Comparison of ENCODE assay signal across 16 cellular contexts in genomic region chr7:129170373-129171021, GRCh38. TPM values are rescaled to one million over a fixed set of nuclear protein-coding genes. Genes with fewer than 3 reads are reported as not detected.
A peak's percentile ranks its signal among the peaks of the same experiment; 100 is the strongest.
DNase-seq lines count a peak whose midpoint lies in the region; ATAC-seq, FAIRE-seq and TF ChIP-seq lines count a peak whose summit lies in the region.
"Had no signal": no experiment of that assay in that cellular context is flagged by ENCODE, and none has a peak within 500 bp of the region (broad histone marks: within the 10 kb centered on the region; RNA-seq: fewer than 3 reads in every experiment).

No MANE protein-coding gene starts in this region.

- peaks cover 0 to 5% (median 0%) of the 10 kb centered on the region in 8 donors for H3K9me3 Mint-ChIP-seq in CD4-positive, alpha-beta memory T cell
- no peaks in the 10 kb centered on the region for H3K9me3 Mint-ChIP-seq in GM23338
- H3K9me3 Mint-ChIP-seq in nephron = no peaks in the 10 kb centered on the region

- H3K9ac ChIP-seq in K562 (ENCODE audit: insufficient read depth in 1 of 2, low read depth in 2 of 2, low read length in 2 of 2) = no peak overlapping the region
- H3K9ac ChIP-seq: SK-N-SH had no signal

- no TSS peak for BruUV-seq in K562 (replicated peaks; lab: Mats Ljungman, UMichigan)

- peaks cover 2 to 14% (median 7%) of the 10 kb centered on the region in 4 donors for H3K4me1 Mint-ChIP-seq in CD4-positive, alpha-beta memory T cell
- H3K4me1 Mint-ChIP-seq in GM23338 (peaks cover 42% of the 10 kb centered on the region), nephron (peaks cover 33% of the 10 kb centered on the region)

- H3K27ac Mint-ChIP-seq in CD4-positive, alpha-beta memory T cell = no peak overlapping the region
- H3K27ac Mint-ChIP-seq in GM23338 = peak overlapping the region; percentile 93
- peak overlapping the region; percentile 75 to 97 (median 92) for H3K27ac Mint-ChIP-seq in nephron

- no peak for FAIRE-seq in K562 (lab: Jason Lieb, UNC)
- FAIRE-seq: bronchial epithelial cell, H54 had no signal

- peak overlapping the region; percentile 90 for H3K4me2 ChIP-seq in GM23338
- H3K4me2 ChIP-seq in K562 (ENCODE audit: insufficient read depth, low read length) = no peak overlapping the region
- H3K4me2 ChIP-seq: PC-9, SK-N-SH had no signal

- no peak overlapping the region for H3K27ac ChIP-seq in CD4-positive, alpha-beta memory T cell (ENCODE audit: low read depth, low read length)
- H3K27ac ChIP-seq in GM23338 (ENCODE audit: low read depth) (peak overlapping the region; percentile 93), K562 (ENCODE audit: extremely low read depth, low read depth, low read length) (no peak overlapping the region), esophagus squamous epithelium (no peak overlapping the region)
- H3K27ac ChIP-seq: PC-9, psoas muscle had no signal

- CTCF ChIA-PET in CD4-positive, alpha-beta memory T cell (lab: Charles Lee; ENCODE audit: partially characterized antibody) = no interaction called here
- CTCF ChIA-PET in K562 (lab: Yijun Ruan, JAX; ENCODE audit: low intra/inter-chr PET ratio) = no interaction called here

- TF ChIP-seq POLR2A in K562 (conservative IDR thresholded peaks at IDR 0.05) (no peak), esophagus squamous epithelium (IDR thresholded peaks at IDR 0.05) (no peak)

- H3K79me2 ChIP-seq in GM23338 (replicated peaks; ENCODE audit: insufficient read depth) (no peaks in the 10 kb centered on the region), K562 (ENCODE audit: control insufficient read depth, insufficient read depth, low read length) (no peaks in the 10 kb centered on the region)

- intact Hi-C loops in CD4-positive, alpha-beta memory T cell (cut with micrococcal nuclease) = no loop called here
- intact Hi-C loops in K562 (cut with micrococcal nuclease) (no loop called here), esophagus squamous epithelium (cut with DNase I) (no loop called here)

- peaks cover 9% of the 10 kb centered on the region for H3K4me1 ChIP-seq in CD4-positive, alpha-beta memory T cell (ENCODE audit: insufficient read depth, low read length)
- H3K4me1 ChIP-seq in GM23338 (ENCODE audit: insufficient read depth) (peaks cover 19% of the 10 kb centered on the region), K562 (replicated peaks in 1 of 2; ENCODE audit: control insufficient read depth in 2 of 2, insufficient read depth in 2 of 2, low read length in 2 of 2) (peaks cover 6 to 10% of the 10 kb centered on the region in 2 experiments; a peak in 4 of 5 replicates), esophagus squamous epithelium (peaks cover 0 to 22% (median 6%) of the 10 kb centered on the region in 3 donors)
- H3K4me1 ChIP-seq: BE2C, psoas muscle had no signal

- TF ChIP-seq RAD21 in K562 (CRISPR knock-in tag; conservative IDR thresholded peaks at IDR 0.05 in 1 of 2, IDR thresholded peaks at IDR 0.05 in 1 of 2) = no peak

- no peaks in the 10 kb centered on the region for H3K9me1 ChIP-seq in K562 (ENCODE audit: control insufficient read depth, insufficient read depth, low read length)

- H3K27me3 Mint-ChIP-seq in CD4-positive, alpha-beta memory T cell = peaks cover 0 to 17% of the 10 kb centered on the region in 2 donors
- H3K27me3 Mint-ChIP-seq in GM23338 (ENCODE audit: insufficient read depth, low read depth, poor library complexity) (peaks cover 16% of the 10 kb centered on the region), nephron (ENCODE audit: low read depth) (peaks cover 9% of the 10 kb centered on the region)

- no peak for TF ChIP-seq EP300 in K562 (IDR thresholded peaks at IDR 0.05; ENCODE audit: low read length)

- no peaks in the 10 kb centered on the region for H3K9me2 ChIP-seq in GM23338 (ENCODE audit: insufficient read depth)
- H3K9me2 ChIP-seq: SK-N-SH had no signal

- POLR2A ChIA-PET in CD4-positive, alpha-beta memory T cell (lab: Charles Lee; ENCODE audit: partially characterized antibody) = no interaction called here
- POLR2A ChIA-PET in K562 (lab: Yijun Ruan, JAX) = interaction anchor here (0.9 kb wide), 1 partner anchor 22 kb away, joined by 3 read pairs; no protein-coding TSS in a partner anchor

- no peak for TF ChIP-seq CTCF in GM23338 (conservative IDR thresholded peaks at IDR 0.05; ENCODE audit: low read depth in 2 of 2)
- no peak for TF ChIP-seq CTCF in K562 (IDR thresholded peaks at IDR 0.05 in 2 of 3, conservative IDR thresholded peaks at IDR 0.05 in 1 of 3; ENCODE audit: insufficient read depth in 2 of 3, low read depth in 1 of 3, low read length in 3 of 3)
- no peak for TF ChIP-seq CTCF in nephron (IDR thresholded peaks at IDR 0.05; ENCODE audit: unreplicated experiment in 3 of 3)
- TF ChIP-seq CTCF in esophagus squamous epithelium (IDR thresholded peaks at IDR 0.05) = no peak

- no peaks in the 10 kb centered on the region for H3K27me3 ChIP-seq in CD4-positive, alpha-beta memory T cell (ENCODE audit: insufficient read depth, low read length)
- H3K27me3 ChIP-seq in GM23338 (ENCODE audit: insufficient read depth) = no peaks in the 10 kb centered on the region
- H3K27me3 ChIP-seq in K562 (ENCODE audit: control insufficient read depth in 2 of 2, insufficient read depth in 2 of 2, low read length in 2 of 2) = peaks cover 20 to 65% of the 10 kb centered on the region in 2 experiments; a peak in 4 of 5 replicates
- H3K27me3 ChIP-seq in esophagus squamous epithelium = peaks cover 0 to 5% (median 0%) of the 10 kb centered on the region in 4 donors
- H3K27me3 ChIP-seq: BE2C had no signal

- DNase-seq in CD4-positive, alpha-beta memory T cell = no peak
- DNase-seq in GM23338 (ENCODE audit: low spot score) (peak; percentile 87), K562 (ENCODE audit: extremely low read depth in 1 of 4, low spot score in 3 of 4) (no peak), Ammon's horn (ENCODE audit: low spot score) (no peak), esophagus squamous epithelium (lab: John Stamatoyannopoulos, UW) (no peak)
- DNase-seq: BE2C, hypothalamus, NCI-H1092 treated with DMSO at 0.1 percent for 48 hours, PC-9, psoas muscle, SK-N-SH had no signal

- no peak overlapping the region for H3K4me3 ChIP-seq in CD4-positive, alpha-beta memory T cell (ENCODE audit: low read length in 2 of 2)
- H3K4me3 ChIP-seq in GM23338 = peak overlapping the region; percentile 68
- no peak overlapping the region for H3K4me3 ChIP-seq in K562
- H3K4me3 ChIP-seq in esophagus squamous epithelium = no peak overlapping the region
- H3K4me3 ChIP-seq: PC-9 had no signal

- in situ Hi-C loops in K562 (cut with MboI) = no loop called here

- ATAC-seq in GM23338 (peak; percentile 19), K562 (no peak), GM21390 (IDR thresholded peaks at IDR 0.05; ENCODE audit: unreplicated experiment) (no peak), GM18511 (IDR thresholded peaks at IDR 0.05; ENCODE audit: unreplicated experiment) (no peak)

- peaks cover 3% of the 10 kb centered on the region; the same call in 1 of the 2 replicates for H3F3A ChIP-seq in GM23338 (replicated peaks; ENCODE audit: low read depth)

- H3K36me3 ChIP-seq in CD4-positive, alpha-beta memory T cell (ENCODE audit: insufficient read depth, low read length) = no peaks in the 10 kb centered on the region
- H3K36me3 ChIP-seq in GM23338 (ENCODE audit: insufficient read depth) (peaks cover 4% of the 10 kb centered on the region), K562 (ENCODE audit: control insufficient read depth, insufficient read depth, low read length) (no peaks in the 10 kb centered on the region), esophagus squamous epithelium (no peaks in the 10 kb centered on the region)
- H3K36me3 ChIP-seq: BE2C had no signal

- H2AFZ ChIP-seq in GM23338 (no peak overlapping the region), K562 (ENCODE audit: low read depth, low read length) (no peak overlapping the region)
- H2AFZ ChIP-seq: PC-9 had no signal

- no peaks in the 10 kb centered on the region for H3K9me3 ChIP-seq in CD4-positive, alpha-beta memory T cell (ENCODE audit: control insufficient read depth in 1 of 2, low read length in 2 of 2)
- H3K9me3 ChIP-seq in K562 (replicated peaks; ENCODE audit: control insufficient read depth, insufficient read depth, low read depth, low read length) (no peaks in the 10 kb centered on the region), esophagus squamous epithelium (no peaks in the 10 kb centered on the region)
- H3K9me3 ChIP-seq: BE2C, psoas muscle, SK-N-SH had no signal

- H4K20me1 ChIP-seq in GM23338 (replicated peaks; ENCODE audit: insufficient read depth) (no peaks in the 10 kb centered on the region), K562 (replicated peaks; ENCODE audit: control insufficient read depth, insufficient read depth, low read length) (no peaks in the 10 kb centered on the region)

- peak overlapping the region in 5 of 8 donors; percentile 31 to 75 (median 62) for H3K4me3 Mint-ChIP-seq in CD4-positive, alpha-beta memory T cell
- H3K4me3 Mint-ChIP-seq in GM23338 (peak overlapping the region; percentile 76), nephron (peak overlapping the region in 2 of 3 experiments; percentile 76 to 79)

- peaks cover 0 to 4% of the 10 kb centered on the region in 2 donors for H3K36me3 Mint-ChIP-seq in CD4-positive, alpha-beta memory T cell
- H3K36me3 Mint-ChIP-seq in GM23338 (ENCODE audit: low read depth) (peaks cover 8% of the 10 kb centered on the region), nephron (ENCODE audit: low read depth) (no peaks in the 10 kb centered on the region)

- 23% methylated on average over 11 of the region's 11 CpGs for WGBS in K562 (ENCODE audit: insufficient coverage, low coverage, missing lambda C conversion rate)
- WGBS in esophagus squamous epithelium, 2 donors = 91 to 93% methylated on average over 11 of the region's 11 CpGs

RNA-seq across cellular contexts. Expression of gene SMO, which starts 17.9 kb away (rescaled TPM):
- not detected for total RNA-seq in CD4-positive, alpha-beta memory T cell
- not detected for polyA plus RNA-seq in CD4-positive, alpha-beta memory T cell
- 57.7 and 61.5 TPM in 2 replicates for total RNA-seq in GM23338 (2014; rRNA removed; shearing (Covaris generic))
- polyA plus RNA-seq in GM23338 (2016; fragmentation: Nextera tagmentation; extraction: Ambion mirVana) (13.1 and 13.9 TPM in 2 replicates), K562 (2011; rRNA removed) (0.10 and 0.11 TPM in 2 replicates), K562 (2014; fragmentation: Illumina TruSeq; extraction: Trizol) (not detected in 2 replicates), K562 (2014; fragmentation: Nextera tagmentation; extraction: Ambion mirVana) (not detected), K562 (2014; rRNA removed) (0.11 TPM in 1 of 2 replicates, not detected in the other)
- 0.60 TPM in 1 of 2 replicates, not detected in the other for total RNA-seq in K562 (2011; cell fraction: chromatin; rRNA removed; ENCODE audit: low replicate concordance)
- total RNA-seq in K562 (2011; cell fraction: nucleolus; rRNA removed) = 0.39 and 0.67 TPM in 2 replicates
- total RNA-seq in K562 (2011; cell fraction: nucleoplasm; rRNA removed) = 1.2 TPM in 1 of 2 replicates, not detected in the other
- total RNA-seq in K562 (2014; rRNA removed) (0.05 TPM in 1 of 2 replicates, not detected in the other), K562 (2014; rRNA removed; fragmentation: Illumina TruSeq; extraction: Trizol) (not detected in 2 replicates), K562 (2015; rRNA removed; fragmentation: Illumina TruSeq; extraction: Trizol) (not detected in 2 replicates), K562 (2021) (0.07 and 0.13 TPM in 2 replicates), esophagus squamous epithelium (10 to 100 TPM in 3 of 4 donors, 1 to 10 TPM in 1; 9.2 to 18.4 (median 10.4) TPM)
- polyA plus RNA-seq in K562 (2011; cell fraction: cytosol; rRNA removed) = 0.10 and 0.24 TPM in 2 replicates
- polyA plus RNA-seq in K562 (2011; cell fraction: nucleus; rRNA removed) = 0.41 and 0.91 TPM in 2 replicates
- polyA plus RNA-seq in K562 (2012) = not detected in 2 replicates
- 0.07 and 0.24 TPM in 2 replicates for polyA minus RNA-seq in K562 (2011; rRNA and poly(A)+ RNA removed)
- not detected in 2 replicates for polyA minus RNA-seq in K562 (2011; cell fraction: cytosol; rRNA and poly(A)+ RNA removed)
- 0.11 TPM in 1 of 2 replicates, not detected in the other for polyA minus RNA-seq in K562 (2011; cell fraction: nucleus; rRNA and poly(A)+ RNA removed)

RNA-seq across cellular contexts. Expression of gene TSPAN33, which starts 26.0 kb away (rescaled TPM):
- 1 to 10 TPM in 1 of 2 experiments, under 1 TPM in 1; 0.83 to 1.0 TPM for total RNA-seq in CD4-positive, alpha-beta memory T cell
- polyA plus RNA-seq in CD4-positive, alpha-beta memory T cell = 1 to 10 TPM in 1 of 2 donors, under 1 TPM in 1; 0.89 to 6.3 TPM
- 46.8 and 51.5 TPM in 2 replicates for total RNA-seq in GM23338 (2014; rRNA removed; shearing (Covaris generic))
- 17.6 and 21.1 TPM in 2 replicates for polyA plus RNA-seq in GM23338 (2016; fragmentation: Nextera tagmentation; extraction: Ambion mirVana)
- 1.5 and 3.2 TPM in 2 replicates for total RNA-seq in K562 (2011; cell fraction: chromatin; rRNA removed; ENCODE audit: low replicate concordance)
- 1.3 and 3.2 TPM in 2 replicates for total RNA-seq in K562 (2011; cell fraction: nucleolus; rRNA removed)
- 2.9 and 3.9 TPM in 2 replicates for total RNA-seq in K562 (2011; cell fraction: nucleoplasm; rRNA removed)
- total RNA-seq in K562 (2014; rRNA removed) = 0.20 and 0.23 TPM in 2 replicates
- 0.19 and 0.25 TPM in 2 replicates for total RNA-seq in K562 (2014; rRNA removed; fragmentation: Illumina TruSeq; extraction: Trizol)
- total RNA-seq in K562 (2015; rRNA removed; fragmentation: Illumina TruSeq; extraction: Trizol) = not detected in 2 replicates
- total RNA-seq in K562 (2021) = 0.27 and 0.76 TPM in 2 replicates
- polyA plus RNA-seq in K562 (2011; rRNA removed) = 1.2 and 1.5 TPM in 2 replicates
- polyA plus RNA-seq in K562 (2011; cell fraction: cytosol; rRNA removed) = 1.6 and 1.7 TPM in 2 replicates
- 1.3 and 1.6 TPM in 2 replicates for polyA plus RNA-seq in K562 (2011; cell fraction: nucleus; rRNA removed)
- polyA plus RNA-seq in K562 (2012) = 0.16 and 0.30 TPM in 2 replicates
- polyA plus RNA-seq in K562 (2014; fragmentation: Illumina TruSeq; extraction: Trizol) = 0.21 and 0.42 TPM in 2 replicates
- polyA plus RNA-seq in K562 (2014; fragmentation: Nextera tagmentation; extraction: Ambion mirVana) = under 1 TPM in 1 of 2 experiments, not detected in 1; 0.03 TPM
- polyA plus RNA-seq in K562 (2014; rRNA removed) = 0.19 TPM in 1 of 2 replicates, not detected in the other
- polyA minus RNA-seq in K562 (2011; rRNA and poly(A)+ RNA removed) = 1.1 and 1.6 TPM in 2 replicates
- polyA minus RNA-seq in K562 (2011; cell fraction: cytosol; rRNA and poly(A)+ RNA removed) = 1.2 and 1.3 TPM in 2 replicates
- 0.54 and 1.2 TPM in 2 replicates for polyA minus RNA-seq in K562 (2011; cell fraction: nucleus; rRNA and poly(A)+ RNA removed)
- 1 to 10 TPM in 3 of 4 donors, under 1 TPM in 1; 0.44 to 5.9 (median 4.0) TPM for total RNA-seq in esophagus squamous epithelium

RNA-seq across cellular contexts. Expression of gene AHCYL2, which starts 54.3 kb away (rescaled TPM):
- total RNA-seq in CD4-positive, alpha-beta memory T cell = 10 to 100 TPM; 15.4 to 16.5 TPM
- polyA plus RNA-seq in CD4-positive, alpha-beta memory T cell = 1 to 10 TPM; 8.6 to 8.8 TPM
- 29.4 and 42.6 TPM in 2 replicates for total RNA-seq in GM23338 (2014; rRNA removed; shearing (Covaris generic))
- polyA plus RNA-seq in GM23338 (2016; fragmentation: Nextera tagmentation; extraction: Ambion mirVana) = 7.8 and 9.2 TPM in 2 replicates
- 11.5 and 16.6 TPM in 2 replicates for total RNA-seq in K562 (2011; cell fraction: chromatin; rRNA removed; ENCODE audit: low replicate concordance)
- 3.7 and 4.3 TPM in 2 replicates for total RNA-seq in K562 (2011; cell fraction: nucleolus; rRNA removed)
- 7.0 and 11.6 TPM in 2 replicates for total RNA-seq in K562 (2011; cell fraction: nucleoplasm; rRNA removed)
- 3.1 and 3.7 TPM in 2 replicates for total RNA-seq in K562 (2014; rRNA removed)
- 5.2 TPM in 2 replicates for total RNA-seq in K562 (2014; rRNA removed; fragmentation: Illumina TruSeq; extraction: Trizol)
- 5.5 and 6.8 TPM in 2 replicates for total RNA-seq in K562 (2015; rRNA removed; fragmentation: Illumina TruSeq; extraction: Trizol)
- total RNA-seq in K562 (2021) = 5.2 and 5.5 TPM in 2 replicates
- 10.5 and 10.8 TPM in 2 replicates for polyA plus RNA-seq in K562 (2011; rRNA removed)
- polyA plus RNA-seq in K562 (2011; cell fraction: cytosol; rRNA removed) = 4.5 and 8.6 TPM in 2 replicates
- 10.3 and 13.9 TPM in 2 replicates for polyA plus RNA-seq in K562 (2011; cell fraction: nucleus; rRNA removed)
- polyA plus RNA-seq in K562 (2012) = 4.9 and 7.6 TPM in 2 replicates
- polyA plus RNA-seq in K562 (2014; fragmentation: Illumina TruSeq; extraction: Trizol) = 4.8 and 6.2 TPM in 2 replicates
- 1 to 10 TPM in 1 of 2 experiments, under 1 TPM in 1; 0.93 to 2.0 TPM for polyA plus RNA-seq in K562 (2014; fragmentation: Nextera tagmentation; extraction: Ambion mirVana)
- 4.3 and 5.6 TPM in 2 replicates for polyA plus RNA-seq in K562 (2014; rRNA removed)
- 17.9 and 25.5 TPM in 2 replicates for polyA minus RNA-seq in K562 (2011; rRNA and poly(A)+ RNA removed)
- polyA minus RNA-seq in K562 (2011; cell fraction: cytosol; rRNA and poly(A)+ RNA removed) = 5.7 and 7.6 TPM in 2 replicates
- polyA minus RNA-seq in K562 (2011; cell fraction: nucleus; rRNA and poly(A)+ RNA removed) = 3.4 and 8.2 TPM in 2 replicates
- total RNA-seq in esophagus squamous epithelium = 10 to 100 TPM; 10.8 to 14.0 (median 13.7) TPM

Comparison
In these comparisons a context has a peak if more than half of its experiments do, and no peak if none do; other contexts are left out.
1. H3K27ac Mint-ChIP-seq: peak in GM23338 (single experiment) and nephron (3 of 3); none in CD4-positive, alpha-beta memory T cell (0 of 7).
2. RNA of gene SMO, which starts 17.9 kb away (total RNA-seq): 57.7 to 61.5 TPM in GM23338 and 9.2 to 18.4 TPM in esophagus squamous epithelium; 0.05 to 1.2 TPM in K562 and not detected in CD4-positive, alpha-beta memory T cell; every median in the first group is over 4 times any median in the second.
3. Peak in every context shown above with its lines, with median percentiles within 50 percentile points of each other: H3K4me3 Mint-ChIP-seq.